8 cellular contexts compared by ENCODE assay signal in the genomic region with DNA sequence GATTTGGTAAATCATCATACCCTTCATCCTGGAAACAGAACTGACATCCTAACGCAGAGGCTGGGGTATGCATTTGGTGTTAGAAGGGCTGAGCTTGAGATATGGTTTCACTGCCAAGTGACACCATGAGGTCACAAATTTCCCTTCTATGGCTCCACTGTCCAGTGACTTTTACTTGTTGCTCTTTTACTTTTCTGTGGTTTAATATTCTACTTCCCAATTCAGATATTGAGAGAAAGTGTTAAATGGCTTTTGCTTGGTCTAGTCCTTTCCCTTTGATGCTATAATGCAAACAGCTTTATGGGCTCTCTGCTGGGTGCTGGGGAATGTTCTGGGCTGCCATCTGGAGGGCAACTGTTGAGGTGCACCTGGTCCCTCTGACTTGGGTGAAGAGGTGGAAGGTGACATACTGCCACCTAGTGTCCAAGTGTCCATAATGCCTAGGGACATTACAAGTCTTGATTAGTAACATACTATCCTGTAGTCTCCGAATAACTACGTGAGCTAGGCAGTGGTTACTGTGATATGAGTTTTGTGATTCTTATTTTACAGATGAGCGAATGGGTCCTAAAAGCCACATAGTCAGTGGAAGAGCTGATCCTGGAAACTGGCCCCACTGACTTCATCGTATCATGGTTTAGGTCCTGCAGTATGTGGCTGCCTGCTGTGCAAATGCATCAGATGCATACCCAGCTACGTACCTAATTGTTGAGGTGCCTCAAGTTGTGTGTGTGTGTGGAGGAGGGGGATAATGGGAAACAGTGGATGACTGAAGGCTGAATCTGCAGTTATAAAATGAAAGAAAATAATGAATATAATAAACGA.
A peak's percentile ranks its signal among the peaks of the same experiment; 100 is the strongest.
DNase-seq lines count a peak whose midpoint lies in the region; ATAC-seq and TF ChIP-seq lines count a peak whose summit lies in the region.

No MANE protein-coding gene starts in this region.

- no peaks in the 10 kb centered on the region for H3F3A ChIP-seq in GM23338 (replicated peaks; ENCODE audit: low read depth)
- no peaks in the 10 kb centered on the region for H3F3A ChIP-seq in PC-3 (ENCODE audit: low read length, unreplicated experiment)
- H3F3A ChIP-seq in neural cell (ENCODE audit: insufficient read depth, low read length, poor library complexity, severe bottlenecking), result no peaks in the 10 kb centered on the region

- no peak overlapping the region for H3K27ac Mint-ChIP-seq in GM23338

- H3K4me1 ChIP-seq in GM23338 (ENCODE audit: insufficient read depth) (no peaks in the 10 kb centered on the region), PC-3 (ENCODE audit: insufficient read depth, low read length) (no peaks in the 10 kb centered on the region), stomach (peaks cover 0 to 8% (median 6%) of the 10 kb centered on the region in 4 donors)

- H3K27ac ChIP-seq in GM23338 (ENCODE audit: low read depth), result no peak overlapping the region
- H3K27ac ChIP-seq in PC-3 (ENCODE audit: low read length), result no peak overlapping the region
- H3K27ac ChIP-seq in neural cell (ENCODE audit: low read length), result no peak overlapping the region
- H3K27ac ChIP-seq in stomach, result no peak overlapping the region

- no peak overlapping the region for H3K4me3 ChIP-seq in GM23338
- H3K4me3 ChIP-seq in PC-3 (ENCODE audit: low read length), result no peak overlapping the region
- H3K4me3 ChIP-seq in neural cell (ENCODE audit: low read length), result no peak overlapping the region
- H3K4me3 ChIP-seq in stomach, result no peak overlapping the region

- TF ChIP-seq POLR2A in stomach (IDR thresholded peaks at IDR 0.05), result no peak

- H3K36me3 ChIP-seq in GM23338 (ENCODE audit: insufficient read depth) (no peaks in the 10 kb centered on the region), PC-3 (ENCODE audit: low read depth, low read length) (no peaks in the 10 kb centered on the region; the same call in 1 of the 2 replicates), neural cell (ENCODE audit: insufficient read depth, low read length) (no peaks in the 10 kb centered on the region), stomach (no peaks in the 10 kb centered on the region)

- peak; percentile 89 for DNase-seq in EH (ENCODE audit: low read depth)
- peak; percentile 95 for DNase-seq in GM23338 (ENCODE audit: low spot score)
- peak; percentile 92 to 95 for DNase-seq in Kasumi-1 (lab: John Stamatoyannopoulos, UW)
- peak; percentile 91 for DNase-seq in PC-3
- peak; percentile 73 for DNase-seq in activated T-cell treated with anti-CD3 and anti-CD28 coated beads for 4 hours
- peak; percentile 84 for DNase-seq in fibroblast of gingiva (ENCODE audit: low read depth)
- peak; percentile 89 for DNase-seq in stomach

- CTCF ChIA-PET in PC-3 (lab: Charles Lee), result interaction anchor here (0.5 to 1.6 kb wide), 9 partner anchors 9 to 446 kb away, joined by 3 to 28 read pairs (median 4); partner anchors contain the start of gene RAG1

- TF ChIP-seq CTCF in GM23338 (conservative IDR thresholded peaks at IDR 0.05; ENCODE audit: low read depth in 2 of 2) (peak; percentile 99 to 100), PC-3 (conservative IDR thresholded peaks at IDR 0.05; ENCODE audit: low read depth, low read length) (peak; percentile 96), neural cell (IDR thresholded peaks at IDR 0.05; ENCODE audit: poor library complexity, severe bottlenecking) (peak; percentile 82), stomach (IDR thresholded peaks at IDR 0.05) (peak in 6 of 7 experiments; percentile 23 to 95 (median 90))

- no peaks in the 10 kb centered on the region for H4K20me1 ChIP-seq in GM23338 (replicated peaks; ENCODE audit: insufficient read depth)
- H4K20me1 ChIP-seq in PC-3 (ENCODE audit: low read length), result no peaks in the 10 kb centered on the region
- H4K20me1 ChIP-seq in neural cell (ENCODE audit: insufficient read depth), result no peaks in the 10 kb centered on the region

- H3K27me3 ChIP-seq in GM23338 (ENCODE audit: insufficient read depth) (no peaks in the 10 kb centered on the region), PC-3 (ENCODE audit: low read length) (peaks cover 31% of the 10 kb centered on the region), neural cell (ENCODE audit: insufficient read depth, low read depth, low read length) (no peaks in the 10 kb centered on the region), stomach (no peaks in the 10 kb centered on the region)

- H3K9me3 ChIP-seq in PC-3 (ENCODE audit: low read length) (no peaks in the 10 kb centered on the region), neural cell (ENCODE audit: low read length) (no peaks in the 10 kb centered on the region), stomach (no peaks in the 10 kb centered on the region)

- peaks cover 9% of the 10 kb centered on the region for H3K27me3 Mint-ChIP-seq in GM23338 (ENCODE audit: insufficient read depth, low read depth, poor library complexity)

- no peak overlapping the region for H3K4me3 Mint-ChIP-seq in GM23338

- no peak overlapping the region for H3K9ac ChIP-seq in PC-3 (ENCODE audit: low read length)
- no peak overlapping the region for H3K9ac ChIP-seq in neural cell (ENCODE audit: low read length)

- no TSS peak for BruUV-seq in PC-3 (replicated peaks; lab: Mats Ljungman, UMichigan)

- intact Hi-C loops in PC-3 (cut with micrococcal nuclease), result loop anchor here (1.0 kb wide), 2 partner anchors 45 to 183 kb away; no protein-coding TSS in a partner anchor
- intact Hi-C loops in stomach (cut with DNase I; ENCODE audit: low total_unique reads), result no loop called here

- H3K9me3 Mint-ChIP-seq in GM23338, result no peaks in the 10 kb centered on the region

- H2AFZ ChIP-seq in GM23338 (no peak overlapping the region), PC-3 (ENCODE audit: low read length) (no peak overlapping the region), neural cell (ENCODE audit: low read depth, low read length) (no peak overlapping the region)

- H3K4me2 ChIP-seq in GM23338 (no peak overlapping the region), PC-3 (ENCODE audit: low read length) (no peak overlapping the region), neural cell (ENCODE audit: low read length) (no peak overlapping the region)

- no peak for TF ChIP-seq EP300 in neural cell (conservative IDR thresholded peaks at IDR 0.05; ENCODE audit: poor library complexity, severe bottlenecking)
- TF ChIP-seq EP300 in stomach (IDR thresholded peaks at IDR 0.05), result no peak

- H3K79me2 ChIP-seq in GM23338 (replicated peaks; ENCODE audit: insufficient read depth) (no peaks in the 10 kb centered on the region), PC-3 (ENCODE audit: low read length) (no peaks in the 10 kb centered on the region), neural cell (replicated peaks; ENCODE audit: insufficient read depth, low read length) (no peaks in the 10 kb centered on the region)

- TF ChIP-seq RAD21 in neural cell (conservative IDR thresholded peaks at IDR 0.05), result peak; percentile 71

- no peaks in the 10 kb centered on the region for H3K36me3 Mint-ChIP-seq in GM23338 (ENCODE audit: low read depth)

- H3K4me1 Mint-ChIP-seq in GM23338, result peaks cover 14% of the 10 kb centered on the region; the same call in 2 of the 3 replicates

- H3K9me2 ChIP-seq in GM23338 (ENCODE audit: insufficient read depth) (no peaks in the 10 kb centered on the region), PC-3 (replicated peaks; ENCODE audit: low read length) (no peaks in the 10 kb centered on the region), neural cell (ENCODE audit: insufficient read depth, low read length) (no peaks in the 10 kb centered on the region)

- POLR2A ChIA-PET in PC-3 (lab: Charles Lee; ENCODE audit: unreplicated experiment), result no interaction called here

- ATAC-seq in GM23338 (peak; percentile 90), PC-3 (peak; percentile 98)

- WGBS in stomach, 5 donors, result 27 to 33% (median 28%) methylated on average over 7 of the region's 7 CpGs

TF ChIP-seq in GM23338, 12 proteins besides CTCF, POLR2A, EP300 and RAD21:
- no peak for TF ChIP-seq POLR2AphosphoS5 (IDR thresholded peaks at IDR 0.05; ENCODE audit: low read depth)
- TF ChIP-seq ZNF331 (CRISPR knock-in tag; IDR thresholded peaks at IDR 0.05; ENCODE audit: low read depth), result no peak
- no peak for TF ChIP-seq JUNB (IDR thresholded peaks at IDR 0.05; ENCODE audit: unreplicated experiment)

TF ChIP-seq in neural cell, 6 proteins besides CTCF, POLR2A, EP300 and RAD21:
- TF ChIP-seq SMC3 (conservative IDR thresholded peaks at IDR 0.05; ENCODE audit: poor library complexity), result peak; percentile 73
- no peak for TF ChIP-seq REST (IDR thresholded peaks at IDR 0.05; ENCODE audit: borderline replicate concordance)
TF ChIP-seq in neural cell: peak in this region for 1.
